23 cellular contexts compared by ENCODE assay signal in the genomic region with DNA sequence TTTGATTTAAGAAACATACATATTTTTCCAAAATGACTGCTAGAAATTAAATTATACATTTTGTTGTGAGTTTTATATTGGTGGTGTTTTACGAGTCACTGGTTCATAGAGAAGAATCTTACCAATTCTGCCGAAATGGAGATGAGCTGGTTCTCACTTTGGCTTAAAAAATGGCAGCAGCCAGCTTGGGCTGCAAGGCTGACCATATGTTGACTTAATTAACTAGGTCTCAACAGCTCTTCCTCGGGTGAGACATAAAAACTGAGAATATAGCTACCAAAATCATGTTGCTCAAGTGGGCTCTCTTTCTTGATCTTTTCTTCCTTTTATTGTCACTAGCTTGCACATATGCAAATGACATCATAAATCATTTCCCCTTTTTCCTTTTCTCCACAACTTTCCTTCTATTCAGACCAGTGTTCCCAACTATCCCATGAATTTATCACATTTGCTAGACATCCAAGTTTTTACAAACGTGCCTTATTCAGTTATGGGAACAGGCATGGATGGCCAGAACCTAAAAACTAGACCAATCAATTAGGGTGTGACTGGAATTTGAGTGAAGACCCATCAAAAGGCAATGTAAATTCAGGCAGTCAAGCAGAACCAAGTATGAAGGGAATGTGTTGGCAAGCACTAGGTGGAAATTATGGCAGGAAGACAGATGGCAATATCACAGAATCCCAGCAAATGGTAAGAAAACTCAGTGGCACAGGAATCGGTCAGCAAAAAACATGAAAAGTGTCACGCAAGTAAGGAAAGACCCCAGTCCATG. TPM values are rescaled to one million over a fixed set of nuclear protein-coding genes. Genes with fewer than 3 reads are reported as not detected.
DNase-seq lines count a peak whose midpoint lies in the region; ATAC-seq, FAIRE-seq and TF ChIP-seq lines count a peak whose summit lies in the region.
"Had no signal": no experiment of that assay in that cellular context is flagged by ENCODE, and none has a peak within 500 bp of the region (broad histone marks: within the 10 kb centered on the region; RNA-seq: fewer than 3 reads in every experiment).

No MANE protein-coding gene starts in this region.

- BruUV-seq in K562 (replicated peaks; lab: Mats Ljungman, UMichigan): no TSS peak

- H3K27me3 ChIP-seq in K562 (ENCODE audit: control insufficient read depth in 2 of 2, insufficient read depth in 2 of 2, low read length in 2 of 2) (peaks cover 0 to 4% of the 10 kb centered on the region in 2 experiments; a peak in 2 of 5 replicates), foreskin keratinocyte (peaks cover 8% of the 10 kb centered on the region)

- POLR2A ChIA-PET in K562 (lab: Yijun Ruan, JAX): no interaction called here

- H3K36me3 Mint-ChIP-seq in nephron (ENCODE audit: low read depth): no peaks in the 10 kb centered on the region
- no peaks in the 10 kb centered on the region for H3K36me3 Mint-ChIP-seq in activated CD8-positive, alpha-beta memory T cell treated with anti-CD3 and anti-CD28 coated beads, Interleukin-2, amount 10 ng/mL, durations not matched to agents 7 days and 5 days
- H3K36me3 Mint-ChIP-seq in activated naive CD8-positive, alpha-beta T cell treated with anti-CD3 and anti-CD28 coated beads, Interleukin-2, amount 50 U/mL, for 24 hours (ENCODE audit: low read depth): no peaks in the 10 kb centered on the region

- H3K9ac ChIP-seq in K562 (ENCODE audit: insufficient read depth in 1 of 2, low read depth in 2 of 2, low read length in 2 of 2): no peak overlapping the region
- H3K9ac ChIP-seq: GM23248 had no signal

- FAIRE-seq in K562 (lab: Jason Lieb, UNC): no peak
- FAIRE-seq: endothelial cell of umbilical vein had no signal

- H3K27ac Mint-ChIP-seq in nephron: peak overlapping the region; percentile 68 to 88 (median 76)
- no peak overlapping the region for H3K27ac Mint-ChIP-seq in activated CD8-positive, alpha-beta memory T cell treated with anti-CD3 and anti-CD28 coated beads, Interleukin-2, amount 10 ng/mL, durations not matched to agents 7 days and 5 days
- no peak overlapping the region for H3K27ac Mint-ChIP-seq in activated naive CD8-positive, alpha-beta T cell treated with anti-CD3 and anti-CD28 coated beads, Interleukin-2, amount 50 U/mL, for 24 hours
- H3K27ac Mint-ChIP-seq: activated CD8-positive, alpha-beta T cell treated with anti-CD3 and anti-CD28 coated beads, Interleukin-2, amount 10 ng/mL, durations not matched to agents 7 days and 5 days; T-helper 17 cell had no signal

- H3K4me3 Mint-ChIP-seq in nephron: no peak overlapping the region
- H3K4me3 Mint-ChIP-seq in activated CD8-positive, alpha-beta memory T cell treated with anti-CD3 and anti-CD28 coated beads, Interleukin-2, amount 10 ng/mL, durations not matched to agents 7 days and 5 days: no peak overlapping the region
- H3K4me3 Mint-ChIP-seq in activated naive CD8-positive, alpha-beta T cell treated with anti-CD3 and anti-CD28 coated beads, Interleukin-2, amount 50 U/mL, for 24 hours: no peak overlapping the region
- H3K4me3 Mint-ChIP-seq: activated CD8-positive, alpha-beta T cell treated with anti-CD3 and anti-CD28 coated beads, Interleukin-2, amount 10 ng/mL, durations not matched to agents 7 days and 5 days; T-helper 17 cell had no signal

- H3K9me1 ChIP-seq in K562 (ENCODE audit: control insufficient read depth, insufficient read depth, low read length): no peaks in the 10 kb centered on the region

- no peak overlapping the region for H3K4me2 ChIP-seq in K562 (ENCODE audit: insufficient read depth, low read length)

- H3K27ac ChIP-seq in K562 (ENCODE audit: extremely low read depth, low read depth, low read length) (no peak overlapping the region), foreskin keratinocyte (no peak overlapping the region)
- H3K27ac ChIP-seq: GM23248, RWPE1, thoracic aorta had no signal

- H3K4me1 ChIP-seq in K562 (replicated peaks in 1 of 2; ENCODE audit: control insufficient read depth in 2 of 2, insufficient read depth in 2 of 2, low read length in 2 of 2) (no peaks in the 10 kb centered on the region), foreskin keratinocyte (no peaks in the 10 kb centered on the region)
- H3K4me1 ChIP-seq: BE2C had no signal

- no peak for TF ChIP-seq EP300 in K562 (IDR thresholded peaks at IDR 0.05; ENCODE audit: low read length)

- TF ChIP-seq POLR2A in K562 (conservative IDR thresholded peaks at IDR 0.05): no peak

- peaks cover 27% of the 10 kb centered on the region for H3K4me1 Mint-ChIP-seq in nephron
- no peaks in the 10 kb centered on the region for H3K4me1 Mint-ChIP-seq in activated CD8-positive, alpha-beta memory T cell treated with anti-CD3 and anti-CD28 coated beads, Interleukin-2, amount 10 ng/mL, durations not matched to agents 7 days and 5 days
- no peaks in the 10 kb centered on the region for H3K4me1 Mint-ChIP-seq in activated naive CD8-positive, alpha-beta T cell treated with anti-CD3 and anti-CD28 coated beads, Interleukin-2, amount 50 U/mL, for 24 hours

- H4K20me1 ChIP-seq in K562 (replicated peaks; ENCODE audit: control insufficient read depth, insufficient read depth, low read length): no peaks in the 10 kb centered on the region

- DNase-seq in Caki2 (ENCODE audit: low read depth) (peak; percentile 65), NCI-H1694 treated with DMSO at 0.1 percent for 48 hours (lab: John Stamatoyannopoulos, UW) (peak; percentile 56), K562 (ENCODE audit: extremely low read depth in 1 of 4, low spot score in 3 of 4) (no peak), foreskin keratinocyte (no peak), NCI-H146 treated with DMSO at 0.1 percent for 48 hours (lab: John Stamatoyannopoulos, UW; ENCODE audit: unreplicated experiment) (no peak)
- no peak for DNase-seq in activated CD8-positive, alpha-beta memory T cell treated with anti-CD3 and anti-CD28 coated beads, Interleukin-2, amount 10 ng/mL, durations not matched to agents 7 days and 5 days
- DNase-seq in activated naive CD8-positive, alpha-beta T cell treated with anti-CD3 and anti-CD28 coated beads, Interleukin-2, amount 50 U/mL, for 24 hours: no peak
- DNase-seq: activated CD8-positive, alpha-beta T cell treated with anti-CD3 and anti-CD28 coated beads, Interleukin-2, amount 10 ng/mL, durations not matched to agents 7 days and 5 days; activated gamma-delta T cell; BE2C; GF-D8; GM23248; left ventricle myocardium superior; NCI-H146; NCI-H748 treated with DMSO at 0.1 percent for 48 hours; stimulated activated naive CD4-positive, alpha-beta T cell treated with Interleukin-2 at 50 U/mL for 16 hours; T-helper 17 cell had no signal

- under 1% methylated on average over 6 of the region's 6 CpGs for WGBS in K562 (ENCODE audit: insufficient coverage, low coverage, missing lambda C conversion rate)

- H3K27me3 Mint-ChIP-seq in nephron (ENCODE audit: low read depth): peaks cover 3% of the 10 kb centered on the region
- peaks cover 52% of the 10 kb centered on the region for H3K27me3 Mint-ChIP-seq in activated CD8-positive, alpha-beta memory T cell treated with anti-CD3 and anti-CD28 coated beads, Interleukin-2, amount 10 ng/mL, durations not matched to agents 7 days and 5 days
- peaks cover 30% of the 10 kb centered on the region for H3K27me3 Mint-ChIP-seq in activated naive CD8-positive, alpha-beta T cell treated with anti-CD3 and anti-CD28 coated beads, Interleukin-2, amount 50 U/mL, for 24 hours

- no peak for TF ChIP-seq CTCF in K562 (IDR thresholded peaks at IDR 0.05 in 2 of 3, conservative IDR thresholded peaks at IDR 0.05 in 1 of 3; ENCODE audit: insufficient read depth in 2 of 3, low read depth in 1 of 3, low read length in 3 of 3)
- TF ChIP-seq CTCF in nephron (IDR thresholded peaks at IDR 0.05; ENCODE audit: unreplicated experiment in 3 of 3): no peak
- no peak for TF ChIP-seq CTCF in foreskin keratinocyte (conservative IDR thresholded peaks at IDR 0.05)

- ATAC-seq in K562 (no peak), foreskin keratinocyte (no peak)
- ATAC-seq in activated CD8-positive, alpha-beta memory T cell treated with anti-CD3 and anti-CD28 coated beads, Interleukin-2, amount 10 ng/mL, durations not matched to agents 7 days and 5 days: no peak
- ATAC-seq in activated naive CD8-positive, alpha-beta T cell treated with anti-CD3 and anti-CD28 coated beads, Interleukin-2, amount 50 U/mL, for 24 hours: no peak
- ATAC-seq: activated CD4-positive, CD25-positive, alpha-beta regulatory T cell treated with anti-CD3 and anti-CD28 coated beads, Interleukin-2, amount 50 U/mL, for 24 hours; activated CD8-positive, alpha-beta T cell treated with anti-CD3 and anti-CD28 coated beads, Interleukin-2, amount 10 ng/mL, durations not matched to agents 7 days and 5 days; SK-N-SH treated with all-trans-retinoic acid at 6 μM for 48 hours; T-helper 17 cell had no signal

- H3K79me2 ChIP-seq in K562 (ENCODE audit: control insufficient read depth, insufficient read depth, low read length): no peaks in the 10 kb centered on the region

- in situ Hi-C loops in Caki2 (cut with HindIII; ENCODE audit: low pct_unique_long_range_greater_than_20kb, low sequenced_read_pairs) (no loop called here), K562 (cut with MboI) (no loop called here)

- CTCF ChIA-PET in K562 (lab: Yijun Ruan, JAX; ENCODE audit: low intra/inter-chr PET ratio): no interaction called here
- CTCF ChIA-PET in activated CD8-positive, alpha-beta memory T cell treated with anti-CD3 and anti-CD28 coated beads, Interleukin-2, amount 10 ng/mL, durations not matched to agents 7 days and 5 days (lab: Charles Lee): no interaction called here

- no peak for TF ChIP-seq RAD21 in K562 (CRISPR knock-in tag; conservative IDR thresholded peaks at IDR 0.05 in 1 of 2, IDR thresholded peaks at IDR 0.05 in 1 of 2)

- intact Hi-C loops in K562 (cut with micrococcal nuclease): no loop called here

- H3K9me3 ChIP-seq in K562 (replicated peaks; ENCODE audit: control insufficient read depth, insufficient read depth, low read depth, low read length): no peaks in the 10 kb centered on the region
- H3K9me3 ChIP-seq: BE2C, thoracic aorta had no signal

- no peaks in the 10 kb centered on the region for H3K36me3 ChIP-seq in K562 (ENCODE audit: control insufficient read depth, insufficient read depth, low read length)
- H3K36me3 ChIP-seq: BE2C, thoracic aorta had no signal

- H3K9me3 Mint-ChIP-seq in nephron: no peaks in the 10 kb centered on the region
- H3K9me3 Mint-ChIP-seq in activated CD8-positive, alpha-beta memory T cell treated with anti-CD3 and anti-CD28 coated beads, Interleukin-2, amount 10 ng/mL, durations not matched to agents 7 days and 5 days (ENCODE audit: low read depth): no peaks in the 10 kb centered on the region
- no peaks in the 10 kb centered on the region for H3K9me3 Mint-ChIP-seq in activated naive CD8-positive, alpha-beta T cell treated with anti-CD3 and anti-CD28 coated beads, Interleukin-2, amount 50 U/mL, for 24 hours

- no peak overlapping the region for H2AFZ ChIP-seq in K562 (ENCODE audit: low read depth, low read length)
- H2AFZ ChIP-seq: GM23248 had no signal

- no peak overlapping the region for H3K4me3 ChIP-seq in K562
- H3K4me3 ChIP-seq: GM23248, thoracic aorta had no signal

RNA-seq across cellular contexts. Expression of gene TSPAN12, which starts 6.4 kb away (rescaled TPM):
- 45.3 and 46.5 TPM in 2 replicates for total RNA-seq in Caki2 (2014; rRNA removed; shearing (Covaris generic); ENCODE audit: low replicate concordance)
- 0.95 and 1.5 TPM in 2 replicates for total RNA-seq in K562 (2011; cell fraction: chromatin; rRNA removed; ENCODE audit: low replicate concordance)
- 0.17 and 0.53 TPM in 2 replicates for total RNA-seq in K562 (2011; cell fraction: nucleolus; rRNA removed)
- total RNA-seq in K562 (2011; cell fraction: nucleoplasm; rRNA removed): 1.3 TPM in 1 of 2 replicates, not detected in the other
- total RNA-seq in K562 (2014; rRNA removed): 0.37 and 0.41 TPM in 2 replicates
- total RNA-seq in K562 (2014; rRNA removed; fragmentation: Illumina TruSeq; extraction: Trizol): 0.29 and 0.32 TPM in 2 replicates
- 0.23 and 0.29 TPM in 2 replicates for total RNA-seq in K562 (2015; rRNA removed; fragmentation: Illumina TruSeq; extraction: Trizol)
- 0.51 and 1.1 TPM in 2 replicates for total RNA-seq in K562 (2021)
- 0.14 and 0.42 TPM in 2 replicates for polyA plus RNA-seq in K562 (2011; rRNA removed)
- 0.13 and 0.15 TPM in 2 replicates for polyA plus RNA-seq in K562 (2011; cell fraction: cytosol; rRNA removed)
- 0.22 and 0.23 TPM in 2 replicates for polyA plus RNA-seq in K562 (2011; cell fraction: nucleus; rRNA removed)
- polyA plus RNA-seq in K562 (2012): 0.49 and 0.62 TPM in 2 replicates
- polyA plus RNA-seq in K562 (2014; fragmentation: Illumina TruSeq; extraction: Trizol): 0.25 and 0.64 TPM in 2 replicates
- polyA plus RNA-seq in K562 (2014; fragmentation: Nextera tagmentation; extraction: Ambion mirVana): under 1 TPM in 1 of 2 experiments, not detected in 1; 0.13 TPM
- 0.53 and 1.7 TPM in 2 replicates for polyA plus RNA-seq in K562 (2014; rRNA removed)
- polyA minus RNA-seq in K562 (2011; rRNA and poly(A)+ RNA removed): 1.3 and 2.2 TPM in 2 replicates
- polyA minus RNA-seq in K562 (2011; cell fraction: cytosol; rRNA and poly(A)+ RNA removed): not detected in 2 replicates
- 0.27 and 0.89 TPM in 2 replicates for polyA minus RNA-seq in K562 (2011; cell fraction: nucleus; rRNA and poly(A)+ RNA removed)
- not detected for total RNA-seq in activated CD8-positive, alpha-beta memory T cell treated with anti-CD3 and anti-CD28 coated beads, Interleukin-2, amount 10 ng/mL, durations not matched to agents 7 days and 5 days
- 0.46 and 1.1 TPM in 2 replicates for total RNA-seq in foreskin keratinocyte
- 0.29 and 0.39 TPM in 2 replicates for polyA plus RNA-seq in foreskin keratinocyte
- total RNA-seq: activated CD8-positive, alpha-beta T cell treated with anti-CD3 and anti-CD28 coated beads, Interleukin-2, amount 10 ng/mL, durations not matched to agents 7 days and 5 days; T-helper 17 cell had no signal

Comparison
In these comparisons a context has a peak if more than half of its experiments do, and no peak if none do; other contexts are left out.
1. DNase-seq: peak in Caki2 (single experiment) and NCI-H1694 treated with DMSO at 0.1 percent for 48 hours (single experiment); none in K562 (0 of 4), activated CD8-positive, alpha-beta memory T cell treated with anti-CD3 and anti-CD28 coated beads, Interleukin-2, amount 10 ng/mL, durations not matched to agents 7 days and 5 days (single experiment), activated naive CD8-positive, alpha-beta T cell treated with anti-CD3 and anti-CD28 coated beads, Interleukin-2, amount 50 U/mL, for 24 hours (single experiment), foreskin keratinocyte (0 of 2) and NCI-H146 treated with DMSO at 0.1 percent for 48 hours (single experiment).
2. H3K27ac Mint-ChIP-seq: peak in nephron (3 of 3); none in activated CD8-positive, alpha-beta memory T cell treated with anti-CD3 and anti-CD28 coated beads, Interleukin-2, amount 10 ng/mL, durations not matched to agents 7 days and 5 days (single experiment) and activated naive CD8-positive, alpha-beta T cell treated with anti-CD3 and anti-CD28 coated beads, Interleukin-2, amount 50 U/mL, for 24 hours (single experiment).
3. RNA of gene TSPAN12, which starts 6.4 kb away (total RNA-seq): 45.3 to 46.5 TPM in Caki2; 0.46 to 1.1 TPM in foreskin keratinocyte, 0.17 to 1.5 TPM in K562 and not detected in activated CD8-positive, alpha-beta memory T cell treated with anti-CD3 and anti-CD28 coated beads, Interleukin-2, amount 10 ng/mL, durations not matched to agents 7 days and 5 days; every median in the first group is over 10 times any median in the second.